20 cellular contexts compared by ENCODE assay signal in genomic region chr10:103912759-103913158, GRCh38. TPM values are rescaled to one million over a fixed set of nuclear protein-coding genes. Genes with fewer than 3 reads are reported as not detected.
DNase-seq lines count a peak whose midpoint lies in the region; ATAC-seq and TF ChIP-seq lines count a peak whose summit lies in the region.
"Had no signal": no experiment of that assay in that cellular context is flagged by ENCODE, and none has a peak within 500 bp of the region (broad histone marks: within the 10 kb centered on the region; RNA-seq: fewer than 3 reads in every experiment).

No MANE protein-coding gene starts in this region.

- TF ChIP-seq POLR2A in spleen (IDR thresholded peaks at IDR 0.05) = no peak

- H3K27ac ChIP-seq in RWPE2 (ENCODE audit: poor library complexity, severe bottlenecking) = peak overlapping the region; percentile 14
- peak overlapping the region; percentile 48 for H3K27ac ChIP-seq in effector memory CD4-positive, alpha-beta T cell (ENCODE audit: insufficient read depth, low read length, poor library complexity, severe bottlenecking)
- peak overlapping the region; percentile 13 to 91 (median 86) for H3K27ac ChIP-seq in spleen
- H3K27ac ChIP-seq: tibial artery had no signal

- peak overlapping the region; percentile 43 for H3K4me3 Mint-ChIP-seq in activated CD4-positive, alpha-beta T cell treated with anti-CD3 and anti-CD28 coated beads, Interleukin-2, amount 10 ng/mL, durations not matched to agents 24 days and 14 days
- H3K4me3 Mint-ChIP-seq: neural crest cell had no signal

- WGBS in spleen, 5 donors = 88 to 94% (median 90%) methylated on average over 4 of the region's 4 CpGs

- H3K36me3 ChIP-seq in RWPE2 (ENCODE audit: low read depth) (peaks cover 31% of the 10 kb centered on the region), spleen (peaks cover 0 to 10% (median 0%) of the 10 kb centered on the region in 6 donors)
- no peaks in the 10 kb centered on the region for H3K36me3 ChIP-seq in effector memory CD4-positive, alpha-beta T cell (ENCODE audit: control insufficient read depth, insufficient read depth, low read length)

- H3K4me3 ChIP-seq in RWPE2 (ENCODE audit: severe bottlenecking) (no peak overlapping the region), spleen (no peak overlapping the region)
- H3K4me3 ChIP-seq in effector memory CD4-positive, alpha-beta T cell (ENCODE audit: insufficient read depth, low read depth, low read length, poor library complexity, severe bottlenecking) = no peak overlapping the region
- H3K4me3 ChIP-seq: A549, tibial artery had no signal

- DNase-seq in activated CD4-positive, alpha-beta T cell treated with anti-CD3 and anti-CD28 coated beads, Interleukin-2, amount 10 ng/mL, durations not matched to agents 24 days and 14 days = no peak
- DNase-seq in activated CD4-positive, alpha-beta T cell treated with anti-CD3 and anti-CD28 coated beads, Interleukin-2, amount 50 U/mL, for 48 hours = no peak
- DNase-seq in RWPE2 (ENCODE audit: low spot score) (no peak), spleen (no peak), RPMI8226 (no peak), hippocampal formation (lab: John Stamatoyannopoulos, UW) (no peak)
- DNase-seq in effector memory CD4-positive, alpha-beta T cell = no peak
- DNase-seq: activated CD8-positive, alpha-beta memory T cell treated with anti-CD3 and anti-CD28 coated beads for 24 hours; central memory CD4-positive, alpha-beta T cell; EL; KG1; mammary epithelial cell; NCI-H1436; NCI-H226; NK-92 treated with Interleukin-12 subunit alpha and Interleukin-12 subunit beta, amount 100 ng/mL, for 24 hours; tibial artery had no signal

- intact Hi-C loops in activated CD4-positive, alpha-beta T cell treated with anti-CD3 and anti-CD28 coated beads, Interleukin-2, amount 10 ng/mL, durations not matched to agents 24 days and 14 days (cut with micrococcal nuclease) = loop anchor here (10.0 kb wide), 1 partner anchor 422 kb away; the partner anchor contains the start of gene ITPRIP
- intact Hi-C loops in spleen (cut with DNase I; ENCODE audit: low total_unique reads) = loop anchor here (10.0 kb wide), 2 partner anchors 62 to 212 kb away; partner anchors contain the start of gene SFR1

- peak overlapping the region; percentile 86 for H3K27ac Mint-ChIP-seq in activated CD4-positive, alpha-beta T cell treated with anti-CD3 and anti-CD28 coated beads, Interleukin-2, amount 10 ng/mL, durations not matched to agents 24 days and 14 days

- H3K4me1 Mint-ChIP-seq in activated CD4-positive, alpha-beta T cell treated with anti-CD3 and anti-CD28 coated beads, Interleukin-2, amount 10 ng/mL, durations not matched to agents 24 days and 14 days = peaks cover 70% of the 10 kb centered on the region

- H3K27me3 ChIP-seq in RWPE2 (ENCODE audit: insufficient read depth, poor library complexity, severe bottlenecking) = no peaks in the 10 kb centered on the region
- H3K27me3 ChIP-seq in effector memory CD4-positive, alpha-beta T cell (replicated peaks; ENCODE audit: control insufficient read depth, insufficient read depth, low read length, poor library complexity, severe bottlenecking) = no peaks in the 10 kb centered on the region
- H3K27me3 ChIP-seq in spleen (replicated peaks in 1 of 7) = no peaks in the 10 kb centered on the region
- H3K27me3 ChIP-seq: tibial artery had no signal

- H3K9me3 Mint-ChIP-seq in activated CD4-positive, alpha-beta T cell treated with anti-CD3 and anti-CD28 coated beads, Interleukin-2, amount 10 ng/mL, durations not matched to agents 24 days and 14 days = no peaks in the 10 kb centered on the region
- H3K9me3 Mint-ChIP-seq: neural crest cell had no signal

- H3K9me3 ChIP-seq in RWPE2 (ENCODE audit: severe bottlenecking) = peaks cover 3% of the 10 kb centered on the region
- peaks cover 6% of the 10 kb centered on the region for H3K9me3 ChIP-seq in effector memory CD4-positive, alpha-beta T cell (ENCODE audit: control insufficient read depth, low read length)
- H3K9me3 ChIP-seq in spleen = peaks cover 0 to 13% (median 10%) of the 10 kb centered on the region in 8 donors
- H3K9me3 ChIP-seq: tibial artery had no signal

- H3K4me1 ChIP-seq in RWPE2 (ENCODE audit: insufficient read depth, poor library complexity, severe bottlenecking) (peaks cover 44% of the 10 kb centered on the region), spleen (peaks cover 46 to 95% (median 75%) of the 10 kb centered on the region in 6 donors)
- peaks cover 59% of the 10 kb centered on the region for H3K4me1 ChIP-seq in effector memory CD4-positive, alpha-beta T cell (ENCODE audit: control insufficient read depth, insufficient read depth, low read length, poor library complexity, severe bottlenecking)

- H3K36me3 Mint-ChIP-seq in activated CD4-positive, alpha-beta T cell treated with anti-CD3 and anti-CD28 coated beads, Interleukin-2, amount 10 ng/mL, durations not matched to agents 24 days and 14 days (ENCODE audit: low read depth) = peaks cover 31% of the 10 kb centered on the region

- H3K27me3 Mint-ChIP-seq in activated CD4-positive, alpha-beta T cell treated with anti-CD3 and anti-CD28 coated beads, Interleukin-2, amount 10 ng/mL, durations not matched to agents 24 days and 14 days = no peaks in the 10 kb centered on the region

- no peak for ATAC-seq in RWPE2 (ENCODE audit: low read depth)
- no peak for ATAC-seq in HG02678 (IDR thresholded peaks at IDR 0.05; ENCODE audit: unreplicated experiment)
- ATAC-seq: A549, Right ventricle myocardium inferior had no signal

- TF ChIP-seq CTCF in RWPE2 (IDR thresholded peaks at IDR 0.05; ENCODE audit: poor library complexity, severe bottlenecking) (no peak), spleen (IDR thresholded peaks at IDR 0.05 in 8 of 11, conservative IDR thresholded peaks at IDR 0.05 in 3 of 11) (no peak)

RNA-seq across cellular contexts. Expression of gene STN1, which starts 5.2 kb away (rescaled TPM):
- 23.6 and 24.1 TPM in 2 replicates for total RNA-seq in activated CD4-positive, alpha-beta T cell treated with anti-CD3 and anti-CD28 coated beads, Interleukin-2, amount 10 ng/mL, durations not matched to agents 24 days and 14 days
- 10 to 100 TPM; 18.6 to 27.7 (median 24.1) TPM for total RNA-seq in spleen
- polyA plus RNA-seq in spleen = 10 to 100 TPM; 14.2 to 18.1 (median 15.1) TPM

RNA-seq across cellular contexts. Expression of gene SLK, which starts 54.2 kb away (rescaled TPM):
- 22.9 and 27.1 TPM in 2 replicates for total RNA-seq in activated CD4-positive, alpha-beta T cell treated with anti-CD3 and anti-CD28 coated beads, Interleukin-2, amount 10 ng/mL, durations not matched to agents 24 days and 14 days
- total RNA-seq in spleen = 10 to 100 TPM; 28.9 to 47.4 (median 39.0) TPM
- polyA plus RNA-seq in spleen = 1 to 10 TPM; 5.6 to 9.1 (median 5.8) TPM

RNA-seq across cellular contexts. Expression of gene SH3PXD2A, which starts 57.4 kb away (rescaled TPM):
- 8.3 and 8.5 TPM in 2 replicates for total RNA-seq in activated CD4-positive, alpha-beta T cell treated with anti-CD3 and anti-CD28 coated beads, Interleukin-2, amount 10 ng/mL, durations not matched to agents 24 days and 14 days
- 10 to 100 TPM; 27.9 to 50.0 (median 38.8) TPM for total RNA-seq in spleen
- polyA plus RNA-seq in spleen = 1 to 10 TPM; 2.6 to 8.1 (median 4.4) TPM

Comparison
In these comparisons a context has a peak if more than half of its experiments do, and no peak if none do; other contexts are left out.
1. H3K27ac ChIP-seq: peak in every context shown above with its lines; median percentile 86 in spleen; 48 in effector memory CD4-positive, alpha-beta T cell; 14 in RWPE2.